10 cellular contexts compared by ENCODE assay signal in the genomic region with DNA sequence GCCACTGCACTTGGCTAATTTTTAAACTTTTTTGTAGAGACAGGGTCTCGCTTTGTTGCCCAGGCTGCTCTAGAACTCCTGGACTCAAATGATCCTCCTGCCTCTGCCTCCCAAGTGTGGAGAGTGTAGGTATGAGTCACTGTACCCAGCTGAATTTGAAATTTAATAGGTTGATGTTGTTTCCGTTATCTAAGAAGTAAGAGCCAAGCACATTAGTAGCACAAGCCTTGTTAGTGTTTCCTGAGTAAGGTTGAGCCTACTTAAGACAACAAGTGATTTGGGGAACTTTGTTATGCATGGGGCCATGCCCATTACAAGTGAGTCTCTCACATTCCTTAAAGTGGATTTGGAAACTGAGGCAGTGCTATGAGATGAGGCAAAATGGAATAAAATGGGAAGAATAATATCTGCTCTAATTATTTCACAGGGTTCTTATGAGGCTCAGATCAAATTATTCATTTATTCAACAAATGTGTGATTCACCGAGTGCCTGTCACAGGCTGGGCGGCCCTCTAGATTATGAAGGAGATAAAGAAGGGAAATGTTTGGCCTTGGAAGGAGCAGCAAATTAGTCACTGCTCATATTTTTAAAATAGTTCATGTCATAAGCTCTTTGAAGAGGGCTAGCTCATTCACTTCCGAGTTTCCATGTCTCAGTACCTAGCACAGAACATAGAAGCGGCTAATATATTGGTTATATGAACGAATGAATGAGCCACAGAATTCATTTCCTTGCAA.
DNase-seq lines count a peak whose midpoint lies in the region; ATAC-seq and TF ChIP-seq lines count a peak whose summit lies in the region.
"Had no signal": no experiment of that assay in that cellular context is flagged by ENCODE, and none has a peak within 500 bp of the region (broad histone marks: within the 10 kb centered on the region; RNA-seq: fewer than 3 reads in every experiment).

No MANE protein-coding gene starts in this region.

- H3F3A ChIP-seq in OCI-LY1 (ENCODE audit: insufficient read depth, low read length): peaks cover 7% of the 10 kb centered on the region

- peaks cover 0 to 6% of the 10 kb centered on the region in 2 donors for H3K27me3 Mint-ChIP-seq in natural killer cell treated with Interleukin-12 subunit alpha and Interleukin-12 subunit beta and Interleukin-15 and Interleukin-18, amount 100 ng/mL, for 72 hours

- no peaks in the 10 kb centered on the region for H3K36me3 Mint-ChIP-seq in natural killer cell treated with Interleukin-12 subunit alpha and Interleukin-12 subunit beta and Interleukin-15 and Interleukin-18, amount 100 ng/mL, for 72 hours
- H3K36me3 Mint-ChIP-seq: mesothelial cell of epicardium had no signal

- H3K4me2 ChIP-seq in OCI-LY1 (ENCODE audit: low read length) (no peak overlapping the region), mammary epithelial cell (ENCODE audit: insufficient read depth, low read depth, low read length) (no peak overlapping the region)

- H3K9me3 ChIP-seq in OCI-LY1 (ENCODE audit: low read length) (no peaks in the 10 kb centered on the region), mammary epithelial cell (replicated peaks; ENCODE audit: insufficient read depth, low read length) (peaks cover 7% of the 10 kb centered on the region), psoas muscle (no peaks in the 10 kb centered on the region)

- no peaks in the 10 kb centered on the region for H3K79me2 ChIP-seq in OCI-LY1 (ENCODE audit: insufficient read depth, low read length)
- no peaks in the 10 kb centered on the region for H3K79me2 ChIP-seq in mammary epithelial cell (ENCODE audit: insufficient read depth, low read length)

- H3K27ac ChIP-seq in OCI-LY1 (ENCODE audit: low read depth, low read length, poor library complexity, severe bottlenecking) (peak overlapping the region; percentile 4), mammary epithelial cell (ENCODE audit: insufficient read depth, low read depth, low read length) (no peak overlapping the region), psoas muscle (peak overlapping the region; percentile 56)

- peaks cover 7 to 9% of the 10 kb centered on the region in 2 donors for H3K4me1 Mint-ChIP-seq in natural killer cell treated with Interleukin-12 subunit alpha and Interleukin-12 subunit beta and Interleukin-15 and Interleukin-18, amount 100 ng/mL, for 72 hours (ENCODE audit: low read depth in 2 of 2)

- BruUV-seq in mammary epithelial cell (replicated peaks; lab: Mats Ljungman, UMichigan): no TSS peak

- TF ChIP-seq CTCF in OCI-LY1 (IDR thresholded peaks at IDR 0.05; ENCODE audit: low read length) (no peak), mammary epithelial cell (conservative IDR thresholded peaks at IDR 0.05 in 1 of 2, IDR thresholded peaks at IDR 0.05 in 1 of 2; ENCODE audit: extremely low read depth in 1 of 2, insufficient read depth in 1 of 2, low read depth in 1 of 2, low read length in 2 of 2) (no peak), psoas muscle (IDR thresholded peaks at IDR 0.05) (no peak)

- CTCF ChIA-PET in mammary epithelial cell (lab: Charles Lee; ENCODE audit: low non-redundant PET): no interaction called here

- H3K9me3 Mint-ChIP-seq in natural killer cell treated with Interleukin-12 subunit alpha and Interleukin-12 subunit beta and Interleukin-15 and Interleukin-18, amount 100 ng/mL, for 72 hours: no peaks in the 10 kb centered on the region
- H3K9me3 Mint-ChIP-seq: mesothelial cell of epicardium had no signal

- peak; percentile 76 to 92 (median 81) for ATAC-seq in psoas muscle
- ATAC-seq in natural killer cell treated with Interleukin-12 subunit alpha and Interleukin-12 subunit beta and Interleukin-15 and Interleukin-18, amount 100 ng/mL, for 72 hours: no peak
- ATAC-seq in HG03196 (IDR thresholded peaks at IDR 0.05; ENCODE audit: unreplicated experiment): no peak
- ATAC-seq in HG03280 (IDR thresholded peaks at IDR 0.05; ENCODE audit: unreplicated experiment): no peak

- no peak overlapping the region for H3K27ac Mint-ChIP-seq in natural killer cell treated with Interleukin-12 subunit alpha and Interleukin-12 subunit beta and Interleukin-15 and Interleukin-18, amount 100 ng/mL, for 72 hours
- H3K27ac Mint-ChIP-seq: mesothelial cell of epicardium had no signal

- no peak overlapping the region for H2AFZ ChIP-seq in OCI-LY1 (ENCODE audit: low read length)
- H2AFZ ChIP-seq in mammary epithelial cell (ENCODE audit: low read depth, low read length): no peak overlapping the region

- H3K36me3 ChIP-seq in OCI-LY1 (ENCODE audit: insufficient read depth, low read length) (peaks cover 6% of the 10 kb centered on the region; the same call in 1 of the 2 replicates), mammary epithelial cell (ENCODE audit: insufficient read depth, low read length) (no peaks in the 10 kb centered on the region), psoas muscle (ENCODE audit: insufficient read depth in 1 of 2, low read depth in 1 of 2) (no peaks in the 10 kb centered on the region)

- H3K4me1 ChIP-seq in OCI-LY1 (ENCODE audit: insufficient read depth, low read length, severe bottlenecking) (peaks cover 54% of the 10 kb centered on the region), mammary epithelial cell (ENCODE audit: insufficient read depth, low read length) (no peaks in the 10 kb centered on the region), psoas muscle (peaks cover 26% of the 10 kb centered on the region)

- H3K9ac ChIP-seq in OCI-LY1 (ENCODE audit: low read length): no peak overlapping the region
- no peak overlapping the region for H3K9ac ChIP-seq in mammary epithelial cell (ENCODE audit: insufficient read depth, low read length)

- intact Hi-C loops in mammary epithelial cell (cut with micrococcal nuclease): no loop called here
- intact Hi-C loops in psoas muscle (cut with DNase I): no loop called here

- no peaks in the 10 kb centered on the region for H3K9me2 ChIP-seq in OCI-LY1 (ENCODE audit: low read depth, low read length)

- DNase-seq in COLO829 (ENCODE audit: low spot score): peak; percentile 11
- peak; percentile 25 for DNase-seq in mammary epithelial cell
- peak in 1 of 2 donors; percentile 41 for DNase-seq in psoas muscle
- DNase-seq in ureter (ENCODE audit: low spot score): no peak
- no peak for DNase-seq in natural killer cell treated with Interleukin-12 subunit alpha and Interleukin-12 subunit beta and Interleukin-15 and Interleukin-18, amount 100 ng/mL, for 72 hours (ENCODE audit: low spot score)
- DNase-seq: NCI-H774 had no signal

- WGBS in mammary epithelial cell (ENCODE audit: low coverage, missing lambda C conversion rate): 75% methylated on average over 7 of the region's 7 CpGs
- WGBS in psoas muscle, 3 donors: 77 to 83% (median 81%) methylated on average over 7 of the region's 7 CpGs

- in situ Hi-C loops in mammary epithelial cell (cut with MboI; ENCODE audit: low sequenced_read_pairs in 2 of 2): no loop called here

- H3K4me3 Mint-ChIP-seq in natural killer cell treated with Interleukin-12 subunit alpha and Interleukin-12 subunit beta and Interleukin-15 and Interleukin-18, amount 100 ng/mL, for 72 hours: no peak overlapping the region
- H3K4me3 Mint-ChIP-seq: mesothelial cell of epicardium had no signal

- 0 out of 2 replicates have a peak, but pooled peaks cover 6% of the 10 kb centered on the region for H3K27me3 ChIP-seq in OCI-LY1 (ENCODE audit: insufficient read depth, low read length)
- no peaks in the 10 kb centered on the region for H3K27me3 ChIP-seq in mammary epithelial cell (ENCODE audit: insufficient read depth, low read length)
- no peaks in the 10 kb centered on the region for H3K27me3 ChIP-seq in psoas muscle (ENCODE audit: insufficient read depth in 3 of 3, low read length in 2 of 3)

- no peak overlapping the region for H3K4me3 ChIP-seq in OCI-LY1 (ENCODE audit: low read depth, low read length, poor library complexity, severe bottlenecking)
- H3K4me3 ChIP-seq in mammary epithelial cell (replicated peaks in 1 of 3; ENCODE audit: insufficient read depth in 1 of 3, low read depth in 2 of 3, low read length in 3 of 3): no peak overlapping the region
- H3K4me3 ChIP-seq in psoas muscle: no peak overlapping the region

- dilution Hi-C loops in mammary epithelial cell (cut with HindIII; ENCODE audit: low sequenced_read_pairs): no loop called here

- no peaks in the 10 kb centered on the region for H4K20me1 ChIP-seq in OCI-LY1 (ENCODE audit: insufficient read depth, low read length)
- no peaks in the 10 kb centered on the region for H4K20me1 ChIP-seq in mammary epithelial cell (ENCODE audit: insufficient read depth, low read length)

Comparison
In these comparisons a context has a peak if more than half of its experiments do, and no peak if none do; other contexts are left out.
1. DNase-seq: peak in COLO829 (single experiment) and mammary epithelial cell (single experiment); none in ureter (single experiment) and natural killer cell treated with Interleukin-12 subunit alpha and Interleukin-12 subunit beta and Interleukin-15 and Interleukin-18, amount 100 ng/mL, for 72 hours (single experiment).
2. ATAC-seq: peak in psoas muscle (4 of 4); none in natural killer cell treated with Interleukin-12 subunit alpha and Interleukin-12 subunit beta and Interleukin-15 and Interleukin-18, amount 100 ng/mL, for 72 hours (0 of 2), HG03196 (single experiment) and HG03280 (single experiment).